Comparison of ENCODE assay signal across 18 cellular contexts in the genomic region with DNA sequence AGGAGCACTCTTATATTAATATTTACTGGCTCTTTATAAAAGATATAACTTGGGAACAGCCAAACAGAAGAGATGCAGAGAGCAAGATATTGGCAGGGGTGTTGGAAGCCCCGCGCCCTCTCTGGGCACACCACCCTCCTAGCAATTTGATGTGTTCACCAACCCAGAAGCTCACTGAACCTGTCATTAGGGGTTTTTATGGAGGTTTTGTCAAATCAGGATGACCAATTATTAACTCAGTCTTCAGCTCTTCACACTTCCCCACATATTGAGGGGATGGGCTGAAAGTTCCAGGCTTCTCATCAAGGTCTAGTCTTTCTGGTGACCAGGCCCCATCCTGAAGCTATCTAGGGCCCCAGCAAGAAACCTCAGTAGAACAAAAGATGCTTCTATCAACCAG.
"Had no signal": no experiment of that assay in that cellular context is flagged by ENCODE, and none has a peak within 500 bp of the region (broad histone marks: within the 10 kb centered on the region; RNA-seq: fewer than 3 reads in every experiment).

No MANE protein-coding gene starts in this region.

- ATAC-seq: gastrocnemius medialis, heart right ventricle, left lobe of liver, natural killer cell had no signal

- H3K36me3 ChIP-seq: gastrocnemius medialis, thoracic aorta, transverse colon had no signal

- H3K9me3 Mint-ChIP-seq: natural killer cell, neural crest cell had no signal

- H3K27ac Mint-ChIP-seq: natural killer cell had no signal

- H3K4me3 Mint-ChIP-seq: natural killer cell, neural crest cell had no signal

- DNase-seq: effector memory CD4-positive, alpha-beta T cell; gastrocnemius medialis; heart right ventricle; hypothalamus; mammary epithelial cell; natural killer cell; posterior cingulate gyrus; small intestine; stimulated activated CD4-positive, alpha-beta T cell treated with anti-CD3 and anti-CD28 coated beads, Interleukin-12 subunit alpha, Interleukin-12 subunit beta, amount 100 ng/mL, for 4 hours; stimulated activated naive CD4-positive, alpha-beta T cell; stomach; substantia nigra; transverse colon had no signal

- H3K27ac ChIP-seq: epithelial cell of prostate, esophagus muscularis mucosa, gastrocnemius medialis, heart right ventricle, stomach, thoracic aorta, transverse colon had no signal

- H3K4me3 ChIP-seq: esophagus muscularis mucosa, gastrocnemius medialis, heart right ventricle, stomach, thoracic aorta, transverse colon had no signal

- H3K4me1 ChIP-seq: esophagus muscularis mucosa, gastrocnemius medialis, heart right ventricle, transverse colon had no signal

- H3K36me3 Mint-ChIP-seq: natural killer cell had no signal

- H3K27me3 ChIP-seq: esophagus muscularis mucosa, gastrocnemius medialis, heart right ventricle, stomach, transverse colon had no signal

- H3K9me3 ChIP-seq: esophagus muscularis mucosa, gastrocnemius medialis, heart right ventricle, stomach, thoracic aorta, transverse colon had no signal
